9 cellular contexts compared by ENCODE assay signal in the genomic region with DNA sequence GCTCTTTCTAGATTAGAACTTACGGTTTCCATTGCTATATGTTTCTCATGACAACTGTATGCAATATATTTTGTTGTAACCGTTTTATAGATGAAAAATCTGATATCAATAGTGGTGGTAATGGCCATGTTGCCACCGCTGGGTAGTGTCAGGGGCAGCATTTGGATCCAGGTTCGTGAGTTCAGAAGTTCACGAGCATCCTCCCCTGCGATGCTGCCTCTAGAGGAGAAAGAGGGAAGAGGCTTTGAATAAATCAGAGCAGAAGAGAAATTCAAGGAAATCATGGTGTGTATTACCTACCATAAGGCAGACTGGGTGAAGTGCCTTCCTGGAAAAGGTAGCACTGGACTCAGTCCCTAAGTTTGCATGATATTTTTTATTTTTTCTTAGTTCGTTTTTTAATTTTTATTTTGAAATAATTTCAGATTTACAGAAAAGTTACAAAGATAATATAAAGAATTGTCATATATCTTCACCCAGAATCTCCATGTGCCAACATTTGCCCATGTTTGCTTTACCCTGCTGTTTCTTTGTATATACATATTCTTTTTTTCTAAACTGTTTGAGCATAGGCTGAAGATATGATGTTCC. TPM values are rescaled to one million over a fixed set of nuclear protein-coding genes. Genes with fewer than 3 reads are reported as not detected.
DNase-seq lines count a peak whose midpoint lies in the region; ATAC-seq and TF ChIP-seq lines count a peak whose summit lies in the region.
"Had no signal": no experiment of that assay in that cellular context is flagged by ENCODE, and none has a peak within 500 bp of the region (broad histone marks: within the 10 kb centered on the region; RNA-seq: fewer than 3 reads in every experiment).

No MANE protein-coding gene starts in this region.

- DNase-seq in NOMO-1 treated with DMSO at 0.1 percent for 48 hours (lab: John Stamatoyannopoulos, UW; ENCODE audit: unreplicated experiment) = peak; percentile 34
- DNase-seq in NOMO-1 treated with dmso at 0.1 percent for 144 hours (lab: John Stamatoyannopoulos, UW; ENCODE audit: unreplicated experiment) = no peak
- peak; percentile 47 for DNase-seq in LHCN-M2 (ENCODE audit: low read depth)
- no peak for DNase-seq in RWPE2 (ENCODE audit: low spot score)
- DNase-seq in endothelial cell (ENCODE audit: low spot score) = peak; percentile 44
- no peak for DNase-seq in ovary
- DNase-seq in GF-D8 (lab: John Stamatoyannopoulos, UW) = no peak

- H3K36me3 ChIP-seq in RWPE2 (ENCODE audit: low read depth) (no peaks in the 10 kb centered on the region), ovary (no peaks in the 10 kb centered on the region)
- H3K36me3 ChIP-seq: BLaER1 had no signal

- H3K4me1 Mint-ChIP-seq in endothelial cell (ENCODE audit: unreplicated experiment) = peaks cover 6% of the 10 kb centered on the region

- H3K4me1 ChIP-seq in RWPE2 (ENCODE audit: insufficient read depth, poor library complexity, severe bottlenecking) (no peaks in the 10 kb centered on the region), ovary (ENCODE audit: insufficient read depth) (no peaks in the 10 kb centered on the region)

- TF ChIP-seq POLR2A in ovary (IDR thresholded peaks at IDR 0.05) = no peak

- no peak for ATAC-seq in RWPE2 (ENCODE audit: low read depth)
- ATAC-seq in HG03045 (IDR thresholded peaks at IDR 0.05; ENCODE audit: unreplicated experiment) = no peak

- H3K36me3 Mint-ChIP-seq in endothelial cell (ENCODE audit: low read depth, unreplicated experiment) = no peaks in the 10 kb centered on the region

- H3K27me3 ChIP-seq in RWPE2 (ENCODE audit: insufficient read depth, poor library complexity, severe bottlenecking) (peaks cover 31% of the 10 kb centered on the region), ovary (no peaks in the 10 kb centered on the region)

- H3K4me3 Mint-ChIP-seq in endothelial cell (ENCODE audit: unreplicated experiment) = no peak overlapping the region

- H3K27ac ChIP-seq in RWPE2 (ENCODE audit: poor library complexity, severe bottlenecking) = no peak overlapping the region
- no peak overlapping the region for H3K27ac ChIP-seq in ovary
- H3K27ac ChIP-seq: BLaER1 had no signal

- 20 to 22% (median 22%) methylated on average over 7 of the region's 7 CpGs for WGBS in ovary, 3 donors

- no peak overlapping the region for H3K4me3 ChIP-seq in RWPE2 (ENCODE audit: severe bottlenecking)
- no peak overlapping the region for H3K4me3 ChIP-seq in ovary
- H3K4me3 ChIP-seq: BLaER1 had no signal

- TF ChIP-seq CTCF in RWPE2 (IDR thresholded peaks at IDR 0.05; ENCODE audit: poor library complexity, severe bottlenecking) (peak; percentile 88), endothelial cell (IDR thresholded peaks at IDR 0.05; ENCODE audit: unreplicated experiment) (peak; percentile 62), ovary (IDR thresholded peaks at IDR 0.05) (peak in 2 of 3 donors; percentile 20 to 53)

- H3K9me3 Mint-ChIP-seq in endothelial cell (ENCODE audit: unreplicated experiment) = no peaks in the 10 kb centered on the region

- TF ChIP-seq EP300 in ovary (IDR thresholded peaks at IDR 0.05) = no peak

- H3K27ac Mint-ChIP-seq in endothelial cell (ENCODE audit: unreplicated experiment) = no peak overlapping the region

- H3K9me3 ChIP-seq in RWPE2 (ENCODE audit: severe bottlenecking) (no peaks in the 10 kb centered on the region), ovary (no peaks in the 10 kb centered on the region)
- H3K9me3 ChIP-seq: BLaER1 had no signal

- peaks cover 18% of the 10 kb centered on the region for H3K27me3 Mint-ChIP-seq in endothelial cell (ENCODE audit: unreplicated experiment)

- intact Hi-C loops in ovary (cut with DNase I) = loop anchor here in 1 of 4 donors (10.0 kb wide), 1 partner anchor 248 kb away; no protein-coding TSS in a partner anchor

RNA-seq across cellular contexts. Expression of a gene that starts 3.3 kb away (rescaled TPM):
- total RNA-seq in LHCN-M2 (2014; rRNA removed) (0.06 and 0.17 TPM in 2 replicates), endothelial cell (ENCODE audit: unreplicated experiment) (0.67 TPM), ovary (10 to 100 TPM in 6 of 7 donors, 1 to 10 TPM in 1; 1.5 to 26.6 (median 17.3) TPM)
- polyA plus RNA-seq in LHCN-M2 (2012) = 0.13 TPM
- 1 to 10 TPM; 2.8 to 6.5 TPM for polyA plus RNA-seq in ovary

Comparison
In these comparisons a context has a peak if more than half of its experiments do, and no peak if none do; other contexts are left out.
1. DNase-seq: peak in NOMO-1 treated with DMSO at 0.1 percent for 48 hours (single experiment), LHCN-M2 (single experiment) and endothelial cell (single experiment); none in NOMO-1 treated with dmso at 0.1 percent for 144 hours (single experiment), RWPE2 (single experiment), ovary (0 of 5) and GF-D8 (single experiment).
2. CTCF ChIP-seq: peak in every context shown above with its lines; median percentile 88 in RWPE2; 62 in endothelial cell; 36 in ovary.